ENCODE assay signal across 8 cellular contexts in the genomic region with DNA sequence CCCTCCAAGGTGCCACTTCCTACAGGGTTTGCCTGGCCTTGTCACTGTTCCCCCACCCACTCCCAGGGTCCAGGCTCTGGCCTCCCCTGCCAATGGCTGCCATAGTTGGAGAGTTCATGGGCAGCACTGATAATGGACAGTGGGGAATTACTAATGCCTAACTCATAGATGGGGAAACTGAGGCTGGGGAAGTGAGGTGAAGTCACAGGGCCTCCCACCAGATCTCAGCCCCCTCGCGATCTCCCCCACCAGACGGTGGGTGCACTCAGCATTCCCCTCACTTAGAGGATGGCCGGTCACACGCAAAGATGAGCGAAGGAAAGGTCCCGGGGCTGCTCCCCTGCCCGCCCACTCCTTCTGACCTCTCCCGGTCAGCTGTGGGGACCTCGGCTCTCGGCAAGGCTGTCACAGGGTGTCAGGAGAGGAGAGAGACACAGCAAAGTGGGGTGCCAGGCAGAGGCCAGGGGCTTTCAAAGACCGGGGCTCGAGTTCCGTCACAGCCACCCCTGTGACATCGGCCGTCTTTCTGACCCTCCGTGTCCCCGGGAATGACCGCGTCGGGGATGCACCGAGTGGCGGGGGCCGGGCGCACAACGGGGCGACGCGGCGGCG.
DNase-seq lines count a peak whose midpoint lies in the region; ATAC-seq and TF ChIP-seq lines count a peak whose summit lies in the region.

No MANE protein-coding gene starts in this region.

- H3K36me3 Mint-ChIP-seq in stimulated activated naive CD8-positive, alpha-beta T cell treated with anti-CD3 and anti-CD28 coated beads, Interleukin-15, Interleukin-2, amounts not matched to agents 100 ng/mL and 50 ng/mL, for 24 hours (ENCODE audit: low read depth) = no peaks in the 10 kb centered on the region
- no peaks in the 10 kb centered on the region for H3K36me3 Mint-ChIP-seq in naive thymus-derived CD4-positive, alpha-beta T cell

- ATAC-seq in stimulated activated naive CD8-positive, alpha-beta T cell treated with anti-CD3 and anti-CD28 coated beads, Interleukin-15, Interleukin-2, amounts not matched to agents 100 U/mL and 50 U/mL, for 24 hours = no peak
- ATAC-seq in naive thymus-derived CD4-positive, alpha-beta T cell = no peak
- ATAC-seq in HG02870 (IDR thresholded peaks at IDR 0.05; ENCODE audit: unreplicated experiment) = no peak

- H3K9me3 Mint-ChIP-seq in stimulated activated naive CD8-positive, alpha-beta T cell treated with anti-CD3 and anti-CD28 coated beads, Interleukin-15, Interleukin-2, amounts not matched to agents 100 ng/mL and 50 ng/mL, for 24 hours = no peaks in the 10 kb centered on the region
- H3K9me3 Mint-ChIP-seq in naive thymus-derived CD4-positive, alpha-beta T cell = peaks cover 0 to 2% (median 0%) of the 10 kb centered on the region in 11 donors

- H3K9me3 ChIP-seq in mammary epithelial cell (replicated peaks; ENCODE audit: insufficient read depth, low read length) (no peaks in the 10 kb centered on the region), vagina (no peaks in the 10 kb centered on the region)
- H3K9me3 ChIP-seq in naive thymus-derived CD4-positive, alpha-beta T cell (ENCODE audit: control insufficient read depth in 2 of 3, low read length in 3 of 3) = no peaks in the 10 kb centered on the region

- H3K36me3 ChIP-seq in mammary epithelial cell (ENCODE audit: insufficient read depth, low read length) (no peaks in the 10 kb centered on the region), vagina (no peaks in the 10 kb centered on the region)
- H3K36me3 ChIP-seq in naive thymus-derived CD4-positive, alpha-beta T cell (ENCODE audit: control insufficient read depth in 2 of 3, insufficient read depth in 3 of 3, low read length in 3 of 3) = no peaks in the 10 kb centered on the region

- CTCF ChIA-PET in mammary epithelial cell (lab: Charles Lee; ENCODE audit: low non-redundant PET) = no interaction called here
- CTCF ChIA-PET in naive thymus-derived CD4-positive, alpha-beta T cell (lab: Charles Lee) = no interaction called here

- intact Hi-C loops in mammary epithelial cell (cut with micrococcal nuclease) = loop anchor here (10.0 kb wide), 1 partner anchor 809 kb away; no protein-coding TSS in a partner anchor
- intact Hi-C loops in naive thymus-derived CD4-positive, alpha-beta T cell (cut with micrococcal nuclease) = loop anchor here in 1 of 2 donors (2.0 kb wide), 1 partner anchor 103 kb away; no protein-coding TSS in a partner anchor
- intact Hi-C loops in vagina (cut with DNase I) = no loop called here

- dilution Hi-C loops in mammary epithelial cell (cut with HindIII; ENCODE audit: low sequenced_read_pairs) = no loop called here

- POLR2A ChIA-PET in naive thymus-derived CD4-positive, alpha-beta T cell (lab: Charles Lee) = no interaction called here

- H4K20me1 ChIP-seq in mammary epithelial cell (ENCODE audit: insufficient read depth, low read length) = no peaks in the 10 kb centered on the region

- peaks cover 37% of the 10 kb centered on the region for H3K79me2 ChIP-seq in mammary epithelial cell (ENCODE audit: insufficient read depth, low read length)

- H3K9ac ChIP-seq in mammary epithelial cell (ENCODE audit: insufficient read depth, low read length) = no peak overlapping the region

- no peak overlapping the region for H3K27ac Mint-ChIP-seq in stimulated activated naive CD8-positive, alpha-beta T cell treated with anti-CD3 and anti-CD28 coated beads, Interleukin-15, Interleukin-2, amounts not matched to agents 100 ng/mL and 50 ng/mL, for 24 hours
- no peak overlapping the region for H3K27ac Mint-ChIP-seq in naive thymus-derived CD4-positive, alpha-beta T cell

- no TSS peak for BruUV-seq in mammary epithelial cell (replicated peaks; lab: Mats Ljungman, UMichigan)

- H2AFZ ChIP-seq in mammary epithelial cell (ENCODE audit: low read depth, low read length) = peak overlapping the region; percentile 92

- 29% methylated on average over 22 of the region's 31 CpGs for WGBS in mammary epithelial cell (ENCODE audit: low coverage, missing lambda C conversion rate)

- peaks cover 22% of the 10 kb centered on the region for H3K4me1 ChIP-seq in mammary epithelial cell (ENCODE audit: insufficient read depth, low read length)
- H3K4me1 ChIP-seq in naive thymus-derived CD4-positive, alpha-beta T cell (ENCODE audit: control insufficient read depth in 2 of 2, insufficient read depth in 2 of 2, low read length in 2 of 2) = peaks cover 0 to 5% of the 10 kb centered on the region in 2 donors
- H3K4me1 ChIP-seq in vagina = peaks cover 45% of the 10 kb centered on the region

- H3K27me3 Mint-ChIP-seq in stimulated activated naive CD8-positive, alpha-beta T cell treated with anti-CD3 and anti-CD28 coated beads, Interleukin-15, Interleukin-2, amounts not matched to agents 100 ng/mL and 50 ng/mL, for 24 hours = peaks cover 40% of the 10 kb centered on the region
- H3K27me3 Mint-ChIP-seq in naive thymus-derived CD4-positive, alpha-beta T cell = peaks cover 32 to 58% (median 44%) of the 10 kb centered on the region in 5 donors

- H3K4me3 ChIP-seq in mammary epithelial cell (replicated peaks in 1 of 3; ENCODE audit: insufficient read depth in 1 of 3, low read depth in 2 of 3, low read length in 3 of 3) (peak overlapping the region in 2 of 3 experiments; percentile 81 to 82), vagina (peak overlapping the region; percentile 63 to 97)
- H3K4me3 ChIP-seq in naive thymus-derived CD4-positive, alpha-beta T cell (ENCODE audit: low read length) = no peak overlapping the region

- no peak for TF ChIP-seq CTCF in mammary epithelial cell (conservative IDR thresholded peaks at IDR 0.05 in 1 of 2, IDR thresholded peaks at IDR 0.05 in 1 of 2; ENCODE audit: extremely low read depth in 1 of 2, insufficient read depth in 1 of 2, low read depth in 1 of 2, low read length in 2 of 2)
- TF ChIP-seq CTCF in vagina (IDR thresholded peaks at IDR 0.05) = no peak

- DNase-seq in stimulated activated naive CD8-positive, alpha-beta T cell treated with anti-CD3 and anti-CD28 coated beads, Interleukin-15, Interleukin-2, amounts not matched to agents 100 U/mL and 50 U/mL, for 24 hours = no peak
- DNase-seq in mammary epithelial cell = no peak
- DNase-seq in naive thymus-derived CD4-positive, alpha-beta T cell = no peak
- no peak for DNase-seq in vagina (ENCODE audit: extremely low spot score in 2 of 2)
- no peak for DNase-seq in inferior parietal cortex (ENCODE audit: extremely low spot score)
- DNase-seq in DMS 273 (lab: John Stamatoyannopoulos, UW; ENCODE audit: unreplicated experiment) = no peak

- peaks cover 6% of the 10 kb centered on the region for H3K4me1 Mint-ChIP-seq in stimulated activated naive CD8-positive, alpha-beta T cell treated with anti-CD3 and anti-CD28 coated beads, Interleukin-15, Interleukin-2, amounts not matched to agents 100 ng/mL and 50 ng/mL, for 24 hours (ENCODE audit: low read depth)
- H3K4me1 Mint-ChIP-seq in naive thymus-derived CD4-positive, alpha-beta T cell = peaks cover 3 to 15% (median 5%) of the 10 kb centered on the region in 7 donors

- H3K4me2 ChIP-seq in mammary epithelial cell (ENCODE audit: insufficient read depth, low read depth, low read length) = peak overlapping the region; percentile 90

- H3K27ac ChIP-seq in mammary epithelial cell (ENCODE audit: insufficient read depth, low read depth, low read length) = no peak overlapping the region
- H3K27ac ChIP-seq in naive thymus-derived CD4-positive, alpha-beta T cell (ENCODE audit: low read depth, low read length) = no peak overlapping the region
- H3K27ac ChIP-seq in vagina = peak overlapping the region; percentile 91

- H3K27me3 ChIP-seq in mammary epithelial cell (ENCODE audit: insufficient read depth, low read length) (no peaks in the 10 kb centered on the region), vagina (no peaks in the 10 kb centered on the region)
- H3K27me3 ChIP-seq in naive thymus-derived CD4-positive, alpha-beta T cell (ENCODE audit: control insufficient read depth in 2 of 2, insufficient read depth in 2 of 2, low read length in 2 of 2) = peaks cover 0 to 8% of the 10 kb centered on the region in 2 donors

- in situ Hi-C loops in mammary epithelial cell (cut with MboI; ENCODE audit: low sequenced_read_pairs in 2 of 2) = no loop called here

- H3K4me3 Mint-ChIP-seq in stimulated activated naive CD8-positive, alpha-beta T cell treated with anti-CD3 and anti-CD28 coated beads, Interleukin-15, Interleukin-2, amounts not matched to agents 100 ng/mL and 50 ng/mL, for 24 hours = peak overlapping the region; percentile 51
- H3K4me3 Mint-ChIP-seq in naive thymus-derived CD4-positive, alpha-beta T cell = peak overlapping the region; percentile 50 to 85 (median 70)

- no peak for TF ChIP-seq POLR2A in vagina (IDR thresholded peaks at IDR 0.05)
